28 cellular contexts compared by ENCODE assay signal in the genomic region with DNA sequence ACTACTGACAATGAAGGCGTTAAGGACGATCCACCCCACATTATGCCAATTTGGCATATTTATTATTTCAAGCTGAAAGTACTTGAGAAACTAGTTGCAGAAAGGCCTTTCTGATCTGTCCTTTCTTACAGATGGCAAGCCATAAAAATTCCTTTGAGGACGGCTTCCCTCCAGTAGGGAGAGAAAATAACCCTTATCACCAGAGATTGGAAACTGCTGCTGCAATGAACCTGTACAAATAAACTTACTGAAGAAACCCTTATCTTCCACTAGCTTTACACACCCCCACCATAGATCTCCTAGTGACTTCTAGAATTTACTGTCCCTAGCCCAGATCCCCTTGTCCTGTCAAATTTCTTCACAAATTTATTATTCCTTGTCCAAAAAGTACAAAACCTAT.
"Had no signal": no experiment of that assay in that cellular context is flagged by ENCODE, and none has a peak within 500 bp of the region (broad histone marks: within the 10 kb centered on the region; RNA-seq: fewer than 3 reads in every experiment).

No MANE protein-coding gene starts in this region.

- H3K27ac Mint-ChIP-seq: activated naive CD8-positive, alpha-beta T cell treated with anti-CD3 and anti-CD28 coated beads, Interleukin-2, amount 50 U/mL, for 24 hours; activated T-helper 1 cell treated with anti-CD3 and anti-CD28 coated beads, Interleukin-12 subunit alpha, Interleukin-12 subunit beta, Interleukin-2, Interleukin-4 antibody, amounts not matched to agents 30 ng/mL and 10 ng/mL and 1 ng/mL, durations not matched to agents 14 hours and 24 hours and 36 hours; nephron; T-helper 1 cell treated with Interleukin-12 subunit alpha and Interleukin-12 subunit beta and Interleukin-4 antibody, amounts not matched to agents 30 μg/mL and 1 μg/mL, for 36 hours had no signal

- H3K4me3 ChIP-seq: breast epithelium, esophagus squamous epithelium, psoas muscle, spleen, thoracic aorta, uterus had no signal

- H3K9me3 Mint-ChIP-seq: activated naive CD8-positive, alpha-beta T cell treated with anti-CD3 and anti-CD28 coated beads, Interleukin-2, amount 50 U/mL, for 24 hours; activated T-helper 1 cell treated with anti-CD3 and anti-CD28 coated beads, Interleukin-12 subunit alpha, Interleukin-12 subunit beta, Interleukin-2, Interleukin-4 antibody, amounts not matched to agents 30 ng/mL and 10 ng/mL and 1 ng/mL, durations not matched to agents 14 hours and 24 hours and 36 hours; nephron; T-helper 1 cell treated with Interleukin-12 subunit alpha and Interleukin-12 subunit beta and Interleukin-4 antibody, amounts not matched to agents 30 μg/mL and 1 μg/mL, for 36 hours had no signal

- H3K27ac ChIP-seq: breast epithelium, epithelial cell of prostate, esophagus squamous epithelium, psoas muscle, spleen, thoracic aorta, uterus, VCaP had no signal

- H3K4me1 ChIP-seq: breast epithelium, psoas muscle, spleen, uterus had no signal

- H3K4me1 Mint-ChIP-seq: activated naive CD8-positive, alpha-beta T cell treated with anti-CD3 and anti-CD28 coated beads, Interleukin-2, amount 50 U/mL, for 24 hours; nephron had no signal

- ATAC-seq: activated naive CD8-positive, alpha-beta T cell treated with anti-CD3 and anti-CD28 coated beads, Interleukin-2, amount 50 U/mL, for 24 hours; left ventricle myocardium superior; psoas muscle had no signal

- H3K9me3 ChIP-seq: breast epithelium, esophagus squamous epithelium, psoas muscle, spleen, thoracic aorta, uterus had no signal

- H3K36me3 ChIP-seq: breast epithelium, esophagus squamous epithelium, spleen, thoracic aorta, uterus had no signal

- DNase-seq: activated CD4-positive, alpha-beta T cell treated with anti-CD3 and anti-CD28 coated beads for 4 hours; activated CD4-positive, alpha-beta T cell treated with anti-CD3 and anti-CD28 coated beads, Interleukin-2, amount 50 U/mL, for 48 hours; activated CD8-positive, alpha-beta memory T cell treated with anti-CD3 and anti-CD28 coated beads, Interleukin-2, amount 50 U/mL, for 4 hours; activated gamma-delta T cell; activated naive CD4-positive, alpha-beta T cell treated with anti-CD3 and anti-CD28 coated beads, Interleukin-2, amount 50 U/mL, for 16 hours; activated naive CD8-positive, alpha-beta T cell treated with anti-CD3 and anti-CD28 coated beads, Interleukin-2, amount 50 U/mL, for 24 hours; activated T-cell treated with anti-CD3 and anti-CD28 coated beads, Interleukin-2, amount 50 U/mL, for 1 hour; amygdala; central memory CD4-positive, alpha-beta T cell; dermis blood vessel endothelial cell; effector CD8-positive, alpha-beta T cell; esophagus squamous epithelium; islet precursor cell; left ventricle myocardium superior; psoas muscle; spleen; stimulated activated CD4-positive, alpha-beta T cell treated with anti-CD3 and anti-CD28 coated beads, Interleukin-2, amount 100 ng/mL, for 48 hours; stimulated activated naive CD4-positive, alpha-beta T cell treated with Interleukin-2 at 50 U/mL for 16 hours; T-helper 9 cell; trophoblast cell; uterus had no signal

- H3K27me3 ChIP-seq: breast epithelium, esophagus squamous epithelium, spleen, uterus had no signal

- H3K4me3 Mint-ChIP-seq: activated naive CD8-positive, alpha-beta T cell treated with anti-CD3 and anti-CD28 coated beads, Interleukin-2, amount 50 U/mL, for 24 hours; activated T-helper 1 cell treated with anti-CD3 and anti-CD28 coated beads, Interleukin-12 subunit alpha, Interleukin-12 subunit beta, Interleukin-2, Interleukin-4 antibody, amounts not matched to agents 30 ng/mL and 10 ng/mL and 1 ng/mL, durations not matched to agents 14 hours and 24 hours and 36 hours; nephron; T-helper 1 cell treated with Interleukin-12 subunit alpha and Interleukin-12 subunit beta and Interleukin-4 antibody, amounts not matched to agents 30 μg/mL and 1 μg/mL, for 36 hours had no signal
